8 cellular contexts compared by ENCODE assay signal in the genomic region with DNA sequence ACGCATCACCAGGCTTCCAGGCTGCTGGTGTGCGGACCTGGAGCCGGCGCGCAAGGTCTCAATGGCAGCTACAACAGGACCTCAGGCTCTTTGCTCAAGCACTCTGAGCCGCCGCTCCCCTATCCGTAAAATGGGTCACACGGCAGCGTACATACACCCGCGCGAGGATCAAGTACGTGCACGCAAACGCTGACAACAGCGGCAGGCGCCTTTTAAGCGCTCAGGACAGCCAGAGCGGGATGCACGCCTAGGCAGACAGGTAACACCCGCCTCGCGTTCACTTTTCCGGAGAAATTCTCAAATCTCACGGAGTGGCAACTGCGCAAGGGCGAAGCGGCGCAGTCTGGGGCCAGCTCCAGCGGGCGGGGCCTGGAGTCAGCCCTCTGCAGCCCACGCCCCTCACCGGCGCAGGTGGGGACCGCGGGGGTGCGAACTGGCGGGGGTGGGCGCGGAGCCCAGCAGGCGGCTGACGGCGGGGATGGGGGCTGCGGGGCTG. TPM values are rescaled to one million over a fixed set of nuclear protein-coding genes. Genes with fewer than 3 reads are reported as not detected.
DNase-seq lines count a peak whose midpoint lies in the region; ATAC-seq, FAIRE-seq and TF ChIP-seq lines count a peak whose summit lies in the region.

No MANE protein-coding gene starts in this region.

- peak overlapping the region; percentile 80 to 96 (median 91) for H3K4me3 ChIP-seq in HepG2 (replicated peaks in 1 of 3; ENCODE audit: insufficient read depth in 1 of 3, low read depth in 2 of 3, low read length in 3 of 3)

- H3K9ac ChIP-seq in HepG2 (ENCODE audit: insufficient read depth, low read depth, low read length): peak overlapping the region; percentile 90

- peak overlapping the region; percentile 76 for H3K27ac ChIP-seq in HepG2 (ENCODE audit: extremely low read length, insufficient read depth, low read length)

- no peak for TF ChIP-seq RAD21 in HepG2 (CRISPR knock-in tag; IDR thresholded peaks at IDR 0.05)

- no peak for TF ChIP-seq CTCF in HepG2 (CRISPR knock-in tag; IDR thresholded peaks at IDR 0.05)

- ATAC-seq in GM18498 (IDR thresholded peaks at IDR 0.05; ENCODE audit: unreplicated experiment): peak; percentile 85
- ATAC-seq in HG02610 (IDR thresholded peaks at IDR 0.05; ENCODE audit: unreplicated experiment): peak; percentile 81
- peak; percentile 88 to 91 for ATAC-seq in activated CD4-positive, CD25-positive, alpha-beta regulatory T cell treated with anti-CD3 and anti-CD28 coated beads, Interleukin-2, amount 50 U/mL, for 24 hours
- ATAC-seq in HepG2: peak; percentile 86

- no peaks in the 10 kb centered on the region for H4K20me1 ChIP-seq in HepG2 (ENCODE audit: insufficient read depth, low read length)

- WGBS in HepG2 (ENCODE audit: low lambda C conversion rate): 5% methylated on average over 5 of the region's 45 CpGs

- H3K27me3 ChIP-seq in HepG2 (ENCODE audit: control insufficient read depth in 1 of 2, insufficient read depth in 2 of 2, low read length in 2 of 2): peaks cover 3 to 5% of the 10 kb centered on the region in 2 experiments; a peak in 3 of 5 replicates

- DNase-seq in NAMALWA (ENCODE audit: low spot score) (peak; percentile 75), HepG2 (ENCODE audit: low spot score) (peak; percentile 45), COLO829 (ENCODE audit: low spot score) (no peak)
- DNase-seq in central memory CD4-positive, alpha-beta T cell: peak; percentile 79
- DNase-seq in stimulated activated CD4-positive, alpha-beta T cell treated with anti-CD3 and anti-CD28 coated beads, Interleukin-2, amount 100 ng/mL, for 4 hours (ENCODE audit: low read depth): peak; percentile 75

- TF ChIP-seq POLR2A in HepG2 (IDR thresholded peaks at IDR 0.05; ENCODE audit: insufficient read depth in 1 of 2, low read depth in 2 of 2, low read length in 2 of 2): no peak

- H3K4me1 ChIP-seq in HepG2 (ENCODE audit: insufficient read depth, low read length): peaks cover 19% of the 10 kb centered on the region

- H3K36me3 ChIP-seq in HepG2 (replicated peaks in 1 of 2; ENCODE audit: control insufficient read depth in 1 of 2, insufficient read depth in 2 of 2, low read length in 2 of 2): no peaks in the 10 kb centered on the region; a peak in 1 of 5 replicates

- in situ Hi-C loops in HepG2 (cut with HindIII; ENCODE audit: extremely low pct_ligation_motif_present, low pct_unique_long_range_greater_than_20kb): no loop called here

- TF ChIP-seq EP300 in HepG2 (IDR thresholded peaks at IDR 0.05; ENCODE audit: low read depth in 2 of 2, low read length in 2 of 2) (no peak), HepG2 (CRISPR knock-in tag; IDR thresholded peaks at IDR 0.05; ENCODE audit: borderline replicate concordance) (no peak)

- no peaks in the 10 kb centered on the region for H3K9me3 ChIP-seq in HepG2 (ENCODE audit: low read length)

- no TSS peak for BruUV-seq in HepG2 (replicated peaks; lab: Mats Ljungman, UMichigan)

- no peak overlapping the region for H2AFZ ChIP-seq in HepG2 (ENCODE audit: low read length)

- peak overlapping the region; percentile 94 for H3K4me2 ChIP-seq in HepG2 (ENCODE audit: low read depth, low read length)

- POLR2A ChIA-PET in HepG2 (lab: Yijun Ruan, JAX): interaction anchor here (1.3 kb wide), 1 partner anchor 9 kb away, joined by 5 read pairs; no protein-coding TSS in a partner anchor

- intact Hi-C loops in HepG2 (cut with micrococcal nuclease; ENCODE audit: unreplicated experiment): no loop called here

- CTCF ChIA-PET in HepG2 (lab: Yijun Ruan, JAX; ENCODE audit: low intra/inter-chr PET ratio, low total read pairs): no interaction called here

- H3K79me2 ChIP-seq in HepG2 (ENCODE audit: insufficient read depth, low read length): peaks cover 25% of the 10 kb centered on the region

- peak; percentile 74 for FAIRE-seq in HepG2 (lab: Jason Lieb, UNC)

TF ChIP-seq in HepG2, 621 proteins besides CTCF, POLR2A, EP300 and RAD21 (continues in another document):
- TF ChIP-seq U2AF2 (IDR thresholded peaks at IDR 0.05; ENCODE audit: low read depth, low read length): no peak
- TF ChIP-seq BRCA1 (CRISPR knock-in tag; IDR thresholded peaks at IDR 0.05): no peak
- TF ChIP-seq, protein P1, sequence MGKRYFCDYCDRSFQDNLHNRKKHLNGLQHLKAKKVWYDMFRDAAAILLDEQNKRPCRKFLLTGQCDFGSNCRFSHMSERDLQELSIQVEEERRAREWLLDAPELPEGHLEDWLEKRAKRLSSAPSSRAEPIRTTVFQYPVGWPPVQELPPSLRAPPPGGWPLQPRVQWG (CRISPR knock-in tag; IDR thresholded peaks at IDR 0.05; ENCODE audit: borderline replicate concordance, low read depth): no peak
- TF ChIP-seq, protein P2, sequence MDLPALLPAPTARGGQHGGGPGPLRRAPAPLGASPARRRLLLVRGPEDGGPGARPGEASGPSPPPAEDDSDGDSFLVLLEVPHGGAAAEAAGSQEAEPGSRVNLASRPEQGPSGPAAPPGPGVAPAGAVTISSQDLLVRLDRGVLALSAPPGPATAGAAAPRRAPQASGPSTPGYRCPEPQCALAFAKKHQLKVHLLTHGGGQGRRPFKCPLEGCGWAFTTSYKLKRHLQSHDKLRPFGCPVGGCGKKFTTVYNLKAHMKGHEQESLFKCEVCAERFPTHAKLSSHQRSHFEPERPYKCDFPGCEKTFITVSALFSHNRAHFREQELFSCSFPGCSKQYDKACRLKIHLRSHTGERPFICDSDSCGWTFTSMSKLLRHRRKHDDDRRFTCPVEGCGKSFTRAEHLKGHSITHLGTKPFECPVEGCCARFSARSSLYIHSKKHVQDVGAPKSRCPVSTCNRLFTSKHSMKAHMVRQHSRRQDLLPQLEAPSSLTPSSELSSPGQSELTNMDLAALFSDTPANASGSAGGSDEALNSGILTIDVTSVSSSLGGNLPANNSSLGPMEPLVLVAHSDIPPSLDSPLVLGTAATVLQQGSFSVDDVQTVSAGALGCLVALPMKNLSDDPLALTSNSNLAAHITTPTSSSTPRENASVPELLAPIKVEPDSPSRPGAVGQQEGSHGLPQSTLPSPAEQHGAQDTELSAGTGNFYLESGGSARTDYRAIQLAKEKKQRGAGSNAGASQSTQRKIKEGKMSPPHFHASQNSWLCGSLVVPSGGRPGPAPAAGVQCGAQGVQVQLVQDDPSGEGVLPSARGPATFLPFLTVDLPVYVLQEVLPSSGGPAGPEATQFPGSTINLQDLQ (CRISPR knock-in tag; IDR thresholded peaks at IDR 0.05): no peak

RNA-seq across cellular contexts. Expression of a gene that starts 0.5 kb away (rescaled TPM):
- total RNA-seq in HepG2 (2016; rRNA removed; fragmentation: Illumina TruSeq; extraction: Trizol): 22.9 and 36.6 TPM in 2 replicates
- total RNA-seq in HepG2 (2016; cell fraction: cytosol; rRNA removed; fragmentation: Illumina TruSeq; extraction: Trizol; ENCODE audit: low read depth): 6.8 and 7.3 TPM in 2 replicates
- 22.6 and 31.6 TPM in 2 replicates for total RNA-seq in HepG2 (2016; cell fraction: insoluble cytoplasmic fraction; rRNA removed; fragmentation: Illumina TruSeq; extraction: Trizol)
- total RNA-seq in HepG2 (2016; cell fraction: membrane; rRNA removed; fragmentation: Illumina TruSeq; extraction: Trizol): 7.4 and 8.0 TPM in 2 replicates
- 22.2 and 23.8 TPM in 2 replicates for total RNA-seq in HepG2 (2016; cell fraction: nucleus; rRNA removed; fragmentation: Illumina TruSeq; extraction: Trizol)
- 12.6 and 12.9 TPM in 2 replicates for polyA plus RNA-seq in HepG2 (2011; rRNA removed)
- polyA plus RNA-seq in HepG2 (2011; cell fraction: cytosol; rRNA removed): 9.3 and 11.0 TPM in 2 replicates
- polyA plus RNA-seq in HepG2 (2011; cell fraction: nucleus; rRNA removed): 14.9 and 16.2 TPM in 2 replicates
- 10.6 and 14.3 TPM in 2 replicates for polyA plus RNA-seq in HepG2 (2012)
- 3.4 and 4.8 TPM in 2 replicates for polyA plus RNA-seq in HepG2 (2016; cell fraction: cytosol; fragmentation: Illumina TruSeq; extraction: Trizol; ENCODE audit: low read depth)
- polyA plus RNA-seq in HepG2 (2016; cell fraction: insoluble cytoplasmic fraction; fragmentation: Illumina TruSeq; extraction: Trizol; ENCODE audit: low read depth): 23.3 and 23.8 TPM in 2 replicates
- 3.8 and 4.6 TPM in 2 replicates for polyA plus RNA-seq in HepG2 (2016; cell fraction: membrane; fragmentation: Illumina TruSeq; extraction: Trizol; ENCODE audit: low read depth)
- polyA plus RNA-seq in HepG2 (2016; cell fraction: nucleus; fragmentation: Illumina TruSeq; extraction: Trizol; ENCODE audit: insufficient read depth, low read depth): 17.0 and 17.2 TPM in 2 replicates
- polyA minus RNA-seq in HepG2 (2011; rRNA and poly(A)+ RNA removed; ENCODE audit: low replicate concordance): 28.4 and 31.4 TPM in 2 replicates
- polyA minus RNA-seq in HepG2 (2011; cell fraction: cytosol; rRNA and poly(A)+ RNA removed): 19.6 and 19.7 TPM in 2 replicates
- polyA minus RNA-seq in HepG2 (2011; cell fraction: nucleus; rRNA and poly(A)+ RNA removed): 41.3 and 44.3 TPM in 2 replicates

RNA-seq across cellular contexts. Expression of a gene that starts 35.5 kb away (rescaled TPM):
- 0.40 TPM in 1 of 2 replicates, not detected in the other for total RNA-seq in HepG2 (2016; rRNA removed; fragmentation: Illumina TruSeq; extraction: Trizol)
- not detected in 2 replicates for total RNA-seq in HepG2 (2016; cell fraction: cytosol; rRNA removed; fragmentation: Illumina TruSeq; extraction: Trizol; ENCODE audit: low read depth)
- 0.31 and 0.50 TPM in 2 replicates for total RNA-seq in HepG2 (2016; cell fraction: insoluble cytoplasmic fraction; rRNA removed; fragmentation: Illumina TruSeq; extraction: Trizol)
- total RNA-seq in HepG2 (2016; cell fraction: membrane; rRNA removed; fragmentation: Illumina TruSeq; extraction: Trizol): 0.17 TPM in 1 of 2 replicates, not detected in the other
- 1.4 and 1.8 TPM in 2 replicates for total RNA-seq in HepG2 (2016; cell fraction: nucleus; rRNA removed; fragmentation: Illumina TruSeq; extraction: Trizol)
- polyA plus RNA-seq in HepG2 (2011; rRNA removed): 0.18 TPM in 1 of 2 replicates, not detected in the other
- 0.12 and 0.32 TPM in 2 replicates for polyA plus RNA-seq in HepG2 (2011; cell fraction: cytosol; rRNA removed)
- 0.93 and 1.2 TPM in 2 replicates for polyA plus RNA-seq in HepG2 (2011; cell fraction: nucleus; rRNA removed)
- polyA plus RNA-seq in HepG2 (2012): 0.19 TPM in 1 of 2 replicates, not detected in the other
- 0.10 and 0.22 TPM in 2 replicates for polyA plus RNA-seq in HepG2 (2016; cell fraction: cytosol; fragmentation: Illumina TruSeq; extraction: Trizol; ENCODE audit: low read depth)
- 0.47 TPM in 1 of 2 replicates, not detected in the other for polyA plus RNA-seq in HepG2 (2016; cell fraction: insoluble cytoplasmic fraction; fragmentation: Illumina TruSeq; extraction: Trizol; ENCODE audit: low read depth)
- 0.18 and 0.33 TPM in 2 replicates for polyA plus RNA-seq in HepG2 (2016; cell fraction: membrane; fragmentation: Illumina TruSeq; extraction: Trizol; ENCODE audit: low read depth)
- polyA plus RNA-seq in HepG2 (2016; cell fraction: nucleus; fragmentation: Illumina TruSeq; extraction: Trizol; ENCODE audit: insufficient read depth, low read depth): not detected in 2 replicates
- 0.63 and 2.4 TPM in 2 replicates for polyA minus RNA-seq in HepG2 (2011; rRNA and poly(A)+ RNA removed; ENCODE audit: low replicate concordance)
- not detected in 2 replicates for polyA minus RNA-seq in HepG2 (2011; cell fraction: cytosol; rRNA and poly(A)+ RNA removed)
- 4.5 and 5.0 TPM in 2 replicates for polyA minus RNA-seq in HepG2 (2011; cell fraction: nucleus; rRNA and poly(A)+ RNA removed)
